Comparison of ENCODE assay signal across 11 cellular contexts in the genomic region with DNA sequence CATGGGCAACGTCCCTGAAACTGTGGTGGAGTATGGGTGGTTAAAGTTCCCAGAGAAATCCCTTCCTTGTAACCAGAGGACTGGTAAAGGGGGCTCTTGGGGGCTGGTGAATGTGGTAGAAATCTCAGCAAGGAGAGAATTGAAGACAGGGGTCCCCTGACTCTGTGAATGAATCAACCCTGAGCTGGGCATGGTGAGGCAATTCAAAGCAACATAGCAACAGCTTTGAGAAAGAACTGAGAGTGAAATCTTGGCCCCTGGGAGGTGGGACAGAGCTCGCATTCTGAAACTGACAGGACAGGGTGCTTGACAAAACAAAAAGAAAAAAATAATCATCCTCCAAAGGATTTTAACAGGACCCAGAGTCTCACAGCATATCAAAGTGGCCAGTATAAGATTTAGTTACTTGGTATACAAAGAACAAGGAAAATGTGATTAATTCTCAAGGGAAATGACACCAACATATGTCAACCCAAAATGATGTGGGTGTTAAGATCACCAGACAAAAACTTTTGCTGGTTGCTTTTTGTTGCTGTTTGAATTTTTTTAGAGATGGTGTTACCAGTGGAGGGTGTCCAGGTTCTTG.
"Had no signal": no experiment of that assay in that cellular context is flagged by ENCODE, and none has a peak within 500 bp of the region (broad histone marks: within the 10 kb centered on the region; RNA-seq: fewer than 3 reads in every experiment).

No MANE protein-coding gene starts in this region.

- FAIRE-seq: bronchial epithelial cell, pancreas had no signal

- H3K27ac Mint-ChIP-seq: dendritic cell treated with granulocyte-macrophage colony-stimulating factor and Interleukin-4, amounts not matched to agents 40 ng/mL and 50 ng/mL, for 4 days; mesothelial cell of epicardium had no signal

- ATAC-seq: lower lobe of right lung, pancreas, sciatic nerve had no signal

- H3K4me3 Mint-ChIP-seq: dendritic cell treated with granulocyte-macrophage colony-stimulating factor and Interleukin-4, amounts not matched to agents 40 ng/mL and 50 ng/mL, for 4 days; mesothelial cell of epicardium had no signal

- DNase-seq: effector memory CD4-positive, alpha-beta T cell; foreskin melanocyte; head of caudate nucleus; lower lobe of right lung; T-helper 2 cell; transverse colon had no signal
